1 cellular context compared by ENCODE assay signal in genomic region chr15:62648954-62649353, GRCh38.
TF ChIP-seq lines count a peak whose summit lies in the region.

No MANE protein-coding gene starts in this region.

TF ChIP-seq in GM23338, 12 proteins besides CTCF, POLR2A, EP300 and RAD21 (continued from another document):
- TF ChIP-seq, protein P1, sequence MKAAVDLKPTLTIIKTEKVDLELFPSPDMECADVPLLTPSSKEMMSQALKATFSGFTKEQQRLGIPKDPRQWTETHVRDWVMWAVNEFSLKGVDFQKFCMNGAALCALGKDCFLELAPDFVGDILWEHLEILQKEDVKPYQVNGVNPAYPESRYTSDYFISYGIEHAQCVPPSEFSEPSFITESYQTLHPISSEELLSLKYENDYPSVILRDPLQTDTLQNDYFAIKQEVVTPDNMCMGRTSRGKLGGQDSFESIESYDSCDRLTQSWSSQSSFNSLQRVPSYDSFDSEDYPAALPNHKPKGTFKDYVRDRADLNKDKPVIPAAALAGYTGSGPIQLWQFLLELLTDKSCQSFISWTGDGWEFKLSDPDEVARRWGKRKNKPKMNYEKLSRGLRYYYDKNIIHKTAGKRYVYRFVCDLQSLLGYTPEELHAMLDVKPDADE (IDR thresholded peaks at IDR 0.05): no peak
- no peak for TF ChIP-seq ZNF331 (CRISPR knock-in tag; IDR thresholded peaks at IDR 0.05; ENCODE audit: low read depth)
